1 cellular context compared by ENCODE assay signal in the genomic region with DNA sequence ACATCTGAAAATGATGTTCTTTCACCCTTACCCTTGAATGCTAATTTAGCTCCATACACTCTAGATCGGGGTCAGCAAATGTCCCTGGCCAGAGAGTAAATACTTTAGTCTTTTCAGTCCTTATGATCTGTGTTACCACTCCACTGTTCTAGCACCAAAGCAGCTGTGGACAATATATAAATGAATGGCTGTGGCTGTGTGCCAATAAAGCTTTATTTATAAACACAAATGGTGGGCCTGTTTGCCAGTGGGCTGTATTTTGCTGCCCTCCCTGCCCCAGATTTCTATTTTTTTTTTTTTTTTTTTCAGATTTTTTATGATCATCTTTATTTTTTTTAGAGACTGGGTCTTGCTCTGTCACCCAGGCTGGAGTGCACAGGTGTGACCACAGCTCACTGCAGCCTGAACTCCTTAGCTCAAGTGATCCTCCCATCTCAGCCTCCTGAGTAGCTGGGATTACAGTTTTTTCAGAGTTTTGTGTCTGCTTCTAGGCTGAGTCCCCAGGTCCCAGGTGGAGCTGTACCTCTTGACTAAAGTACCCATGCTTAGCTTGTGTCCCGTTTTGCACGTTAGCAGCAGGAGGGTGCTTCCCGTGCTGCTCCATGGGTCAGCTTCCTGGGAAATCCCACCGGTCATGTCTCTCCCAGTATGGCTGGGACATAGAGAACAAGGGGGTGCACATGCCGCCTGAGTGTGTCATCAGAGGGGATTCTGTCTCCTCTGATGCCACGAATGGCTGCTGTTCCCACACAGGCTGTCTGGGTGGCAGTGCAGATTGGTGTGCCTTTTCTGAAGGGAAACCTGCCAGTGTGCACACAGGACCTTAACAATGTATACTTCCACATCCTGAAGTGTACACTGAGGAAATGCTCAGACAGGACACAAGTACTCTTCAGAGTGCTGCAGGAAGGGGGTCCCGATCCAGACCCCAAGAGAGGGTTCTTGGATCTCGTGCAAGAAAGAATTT.
TF ChIP-seq lines count a peak whose summit lies in the region.

No MANE protein-coding gene starts in this region.

TF ChIP-seq in H1, 55 proteins besides CTCF, POLR2A, EP300 and RAD21:
- TF ChIP-seq GTF2F1 (IDR thresholded peaks at IDR 0.05; ENCODE audit: borderline replicate concordance, low read depth, low read length) (no peak), TEAD4 (IDR thresholded peaks at IDR 0.05; ENCODE audit: low read depth, low read length) (no peak), HDAC6 (IDR thresholded peaks at IDR 0.05; ENCODE audit: low read depth, low read length) (no peak), SP2 (IDR thresholded peaks at IDR 0.05; ENCODE audit: low read length) (no peak), JUND (IDR thresholded peaks at IDR 0.05; ENCODE audit: low read length) (no peak), EZH2 (IDR thresholded peaks at IDR 0.05; ENCODE audit: low read depth, low read length, severe bottlenecking) (no peak)
TF ChIP-seq in H1: peak in this region for 0.
